35 cellular contexts compared by ENCODE assay signal in genomic region chr4:121091941-121092340, GRCh38. TPM values are rescaled to one million over a fixed set of nuclear protein-coding genes. Genes with fewer than 3 reads are reported as not detected.
"Had no signal": no experiment of that assay in that cellular context is flagged by ENCODE, and none has a peak within 500 bp of the region (broad histone marks: within the 10 kb centered on the region; RNA-seq: fewer than 3 reads in every experiment).

No MANE protein-coding gene starts in this region.

- H3K9me3 Mint-ChIP-seq: activated naive CD4-positive, alpha-beta T cell treated with anti-CD3 and anti-CD28 coated beads for 36 hours; activated naive CD4-positive, alpha-beta T cell treated with anti-CD3 and anti-CD28 coated beads, Interleukin-2, amount 10 ng/mL, durations not matched to agents 7 days and 5 days; activated naive CD4-positive, alpha-beta T cell treated with anti-CD3 and anti-CD28 coated beads, Interleukin-2, amount 50 U/mL, for 24 hours; activated naive CD4-positive, alpha-beta T cell treated with anti-CD3 and anti-CD28 coated beads, Interleukin-2, amount 50 U/mL, for 72 hours; activated naive CD8-positive, alpha-beta T cell treated with anti-CD3 and anti-CD28 coated beads, Interleukin-2, amount 10 ng/mL, durations not matched to agents 7 days and 5 days; activated T-cell treated with anti-CD3 and anti-CD28 coated beads, Interleukin-2, amount 50 U/mL, for 24 hours; activated T-cell treated with anti-CD3 and anti-CD28 coated beads, Interleukin-2, amount 50 U/mL, for 4 hours; activated T-cell treated with anti-CD3 and anti-CD28 coated beads, Interleukin-2, amount 50 U/mL, for 72 hours; activated T-helper 1 cell treated with anti-CD3 and anti-CD28 coated beads, Interleukin-12 subunit alpha, Interleukin-12 subunit beta, Interleukin-2, Interleukin-4 antibody, amounts not matched to agents 30 ng/mL and 10 ng/mL and 1 ng/mL, durations not matched to agents 14 hours and 24 hours and 36 hours; activated T-helper 17 cell treated with anti-CD3 and anti-CD28 coated beads, Interleukin-2, amount 50 U/mL, for 72 hours; activated T-helper 2 cell treated with anti-CD3 and anti-CD28 coated beads, Interferon-gamma antibody, Interleukin-2, Interleukin-4, amounts not matched to agents 10 μg/mL and 5 μg/mL and 100 μg/mL, durations not matched to agents 14 hours and 24 hours and 36 hours; central memory CD8-positive, alpha-beta T cell had no signal

- H3K27me3 Mint-ChIP-seq: activated naive CD4-positive, alpha-beta T cell treated with anti-CD3 and anti-CD28 coated beads, Interleukin-2, amount 50 U/mL, for 24 hours; activated naive CD8-positive, alpha-beta T cell; activated naive CD8-positive, alpha-beta T cell treated with anti-CD3 and anti-CD28 coated beads, Interleukin-2, amount 10 ng/mL, durations not matched to agents 7 days and 5 days; activated T-cell treated with anti-CD3 and anti-CD28 coated beads, Interleukin-2, amount 50 U/mL, for 24 hours; brain; central memory CD8-positive, alpha-beta T cell had no signal

- H3K36me3 Mint-ChIP-seq: activated naive CD4-positive, alpha-beta T cell treated with anti-CD3 and anti-CD28 coated beads, Interleukin-2, amount 10 ng/mL, durations not matched to agents 7 days and 5 days; activated naive CD4-positive, alpha-beta T cell treated with anti-CD3 and anti-CD28 coated beads, Interleukin-2, amount 50 U/mL, for 24 hours; activated naive CD4-positive, alpha-beta T cell treated with anti-CD3 and anti-CD28 coated beads, Interleukin-2, amount 50 U/mL, for 72 hours; activated naive CD8-positive, alpha-beta T cell; activated naive CD8-positive, alpha-beta T cell treated with anti-CD3 and anti-CD28 coated beads, Interleukin-2, amount 10 ng/mL, durations not matched to agents 7 days and 5 days; brain had no signal

- H3K4me1 Mint-ChIP-seq: activated naive CD4-positive, alpha-beta T cell treated with anti-CD3 and anti-CD28 coated beads, Interleukin-2, amount 10 ng/mL, durations not matched to agents 7 days and 5 days; activated naive CD4-positive, alpha-beta T cell treated with anti-CD3 and anti-CD28 coated beads, Interleukin-2, amount 50 U/mL, for 24 hours; activated naive CD8-positive, alpha-beta T cell treated with anti-CD3 and anti-CD28 coated beads, Interleukin-2, amount 10 ng/mL, durations not matched to agents 7 days and 5 days; activated T-helper 17 cell treated with anti-CD3 and anti-CD28 coated beads, Interleukin-2, amount 50 U/mL, for 72 hours; brain; central memory CD8-positive, alpha-beta T cell had no signal

- ATAC-seq: activated naive CD4-positive, alpha-beta T cell treated with anti-CD3 and anti-CD28 coated beads, Interleukin-2, amount 50 U/mL, for 72 hours; activated T-cell treated with anti-CD3 and anti-CD28 coated beads, Interleukin-2, amount 50 U/mL, for 4 hours; activated T-cell treated with anti-CD3 and anti-CD28 coated beads, Interleukin-2, amount 50 U/mL, for 72 hours; activated T-helper 17 cell treated with anti-CD3 and anti-CD28 coated beads, Interleukin-2, amount 50 U/mL, for 72 hours; body of pancreas had no signal

- H3K27ac Mint-ChIP-seq: activated naive CD4-positive, alpha-beta T cell treated with anti-CD3 and anti-CD28 coated beads for 36 hours; activated naive CD4-positive, alpha-beta T cell treated with anti-CD3 and anti-CD28 coated beads, Interleukin-2, amount 10 ng/mL, durations not matched to agents 7 days and 5 days; activated naive CD4-positive, alpha-beta T cell treated with anti-CD3 and anti-CD28 coated beads, Interleukin-2, amount 50 U/mL, for 24 hours; activated naive CD4-positive, alpha-beta T cell treated with anti-CD3 and anti-CD28 coated beads, Interleukin-2, amount 50 U/mL, for 72 hours; activated naive CD8-positive, alpha-beta T cell; activated naive CD8-positive, alpha-beta T cell treated with anti-CD3 and anti-CD28 coated beads, Interleukin-2, amount 10 ng/mL, durations not matched to agents 7 days and 5 days; activated T-cell treated with anti-CD3 and anti-CD28 coated beads, Interleukin-2, amount 50 U/mL, for 24 hours; activated T-cell treated with anti-CD3 and anti-CD28 coated beads, Interleukin-2, amount 50 U/mL, for 72 hours; activated T-helper 1 cell treated with anti-CD3 and anti-CD28 coated beads, Interleukin-12 subunit alpha, Interleukin-12 subunit beta, Interleukin-2, Interleukin-4 antibody, amounts not matched to agents 30 ng/mL and 10 ng/mL and 1 ng/mL, durations not matched to agents 14 hours and 24 hours and 36 hours; activated T-helper 17 cell treated with anti-CD3 and anti-CD28 coated beads, Interleukin-2, amount 50 U/mL, for 72 hours; activated T-helper 2 cell treated with anti-CD3 and anti-CD28 coated beads, Interferon-gamma antibody, Interleukin-2, Interleukin-4, amounts not matched to agents 10 μg/mL and 5 μg/mL and 100 μg/mL, durations not matched to agents 14 hours and 24 hours and 36 hours; brain had no signal

- DNase-seq: activated effector memory CD4-positive, alpha-beta T cell treated with anti-CD3 and anti-CD28 coated beads, Interleukin-2, amount 50 U/mL, for 16 hours; activated effector memory CD4-positive, alpha-beta T cell treated with Interleukin-2 at 50 U/mL for 16 hours; activated gamma-delta T cell; activated gamma-delta T cell treated with Interleukin-2 at 50 U/mL for 16 hours; activated naive CD4-positive, alpha-beta T cell; activated naive CD4-positive, alpha-beta T cell treated with anti-CD3 and anti-CD28 coated beads for 36 hours; activated naive CD4-positive, alpha-beta T cell treated with anti-CD3 and anti-CD28 coated beads, Interleukin-2, amount 10 ng/mL, durations not matched to agents 7 days and 5 days; activated naive CD4-positive, alpha-beta T cell treated with anti-CD3 and anti-CD28 coated beads, Interleukin-2, amount 50 U/mL, for 16 hours; activated naive CD4-positive, alpha-beta T cell treated with Interleukin-2 at 50 U/mL for 16 hours; activated naive CD8-positive, alpha-beta T cell treated with anti-CD3 and anti-CD28 coated beads, Interleukin-2, amount 10 ng/mL, durations not matched to agents 7 days and 5 days; activated T-cell treated with anti-CD3 and anti-CD28 coated beads for 4 hours; activated T-cell treated with anti-CD3 and anti-CD28 coated beads, Interleukin-2, amount 50 U/mL, for 1 hour; activated T-cell treated with anti-CD3 and anti-CD28 coated beads, Interleukin-2, amount 50 U/mL, for 24 hours; activated T-cell treated with anti-CD3 and anti-CD28 coated beads, Interleukin-2, amount 50 U/mL, for 4 hours; activated T-cell treated with anti-CD3 and anti-CD28 coated beads, Interleukin-2, amount 50 U/mL, for 48 hours; activated T-cell treated with anti-CD3 and anti-CD28 coated beads, Interleukin-2, amount 50 U/mL, for 72 hours; adrenal gland; amniotic stem cell; amygdala; anterior cingulate cortex; aorta; body of pancreas; brain microvascular endothelial cell; caudate nucleus; central memory CD4-positive, alpha-beta T cell; cerebellar nuclear complex had no signal

- H3K4me3 Mint-ChIP-seq: activated naive CD4-positive, alpha-beta T cell treated with anti-CD3 and anti-CD28 coated beads for 36 hours; activated naive CD4-positive, alpha-beta T cell treated with anti-CD3 and anti-CD28 coated beads, Interleukin-2, amount 10 ng/mL, durations not matched to agents 7 days and 5 days; activated naive CD4-positive, alpha-beta T cell treated with anti-CD3 and anti-CD28 coated beads, Interleukin-2, amount 50 U/mL, for 24 hours; activated naive CD8-positive, alpha-beta T cell; activated naive CD8-positive, alpha-beta T cell treated with anti-CD3 and anti-CD28 coated beads, Interleukin-2, amount 10 ng/mL, durations not matched to agents 7 days and 5 days; activated T-cell treated with anti-CD3 and anti-CD28 coated beads, Interleukin-2, amount 50 U/mL, for 24 hours; activated T-cell treated with anti-CD3 and anti-CD28 coated beads, Interleukin-2, amount 50 U/mL, for 4 hours; activated T-cell treated with anti-CD3 and anti-CD28 coated beads, Interleukin-2, amount 50 U/mL, for 72 hours; activated T-helper 1 cell treated with anti-CD3 and anti-CD28 coated beads, Interleukin-12 subunit alpha, Interleukin-12 subunit beta, Interleukin-2, Interleukin-4 antibody, amounts not matched to agents 30 ng/mL and 10 ng/mL and 1 ng/mL, durations not matched to agents 14 hours and 24 hours and 36 hours; activated T-helper 17 cell treated with anti-CD3 and anti-CD28 coated beads, Interleukin-2, amount 50 U/mL, for 72 hours; brain; central memory CD8-positive, alpha-beta T cell had no signal

RNA-seq across cellular contexts. Expression of gene NDNF, which starts 19.6 kb away (rescaled TPM):
- total RNA-seq: activated naive CD4-positive, alpha-beta T cell treated with anti-CD3 and anti-CD28 coated beads for 36 hours; bronchial epithelial cell had no signal
